10 cellular contexts compared by ENCODE assay signal in the genomic region with DNA sequence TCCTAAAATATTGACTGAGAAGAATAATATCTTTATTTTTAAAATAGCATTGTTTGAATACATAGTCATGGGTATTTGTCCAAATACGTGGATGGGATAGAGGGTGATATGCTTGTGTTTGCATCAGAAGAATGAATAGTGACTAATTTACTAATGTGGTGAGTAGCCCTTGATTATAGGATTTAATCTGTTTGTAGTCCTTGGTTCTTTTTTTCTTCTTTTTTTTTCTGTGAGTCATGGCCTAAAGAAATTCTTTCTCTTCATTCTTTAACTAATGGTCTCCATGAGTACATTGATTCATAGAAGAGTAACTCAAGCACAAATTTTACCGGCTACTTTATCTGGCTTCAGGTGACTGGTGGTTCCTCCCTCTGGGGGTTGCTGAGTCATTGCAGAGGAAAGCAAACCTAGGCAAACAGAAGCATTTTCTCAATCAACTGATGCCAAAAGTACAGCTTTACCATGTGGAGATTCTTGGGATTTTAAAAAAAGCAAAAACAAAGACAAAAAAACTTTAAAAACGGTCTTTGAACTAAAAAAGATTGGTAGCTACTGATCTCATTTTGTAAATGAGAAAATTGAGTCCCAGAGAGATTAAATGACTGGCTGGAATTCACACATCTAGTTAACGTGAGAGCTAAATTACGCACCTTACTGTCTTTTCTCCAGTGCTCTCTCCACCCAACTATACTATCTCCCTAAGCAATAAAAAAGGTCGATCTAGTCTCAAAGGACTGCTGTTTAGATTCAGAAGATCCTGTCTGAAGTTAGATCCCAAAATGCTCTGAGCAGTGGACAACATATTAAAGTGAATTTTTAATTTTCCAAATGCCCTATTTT. TPM values are rescaled to one million over a fixed set of nuclear protein-coding genes. Genes with fewer than 3 reads are reported as not detected.
A peak's percentile ranks its signal among the peaks of the same experiment; 100 is the strongest.
DNase-seq lines count a peak whose midpoint lies in the region; ATAC-seq and TF ChIP-seq lines count a peak whose summit lies in the region.
"Had no signal": no experiment of that assay in that cellular context is flagged by ENCODE, and none has a peak within 500 bp of the region (broad histone marks: within the 10 kb centered on the region; RNA-seq: fewer than 3 reads in every experiment).

No MANE protein-coding gene starts in this region.

- ATAC-seq in HG02870 (IDR thresholded peaks at IDR 0.05; ENCODE audit: unreplicated experiment), result no peak
- ATAC-seq: naive thymus-derived CD8-positive, alpha-beta T cell had no signal

- H3K4me1 ChIP-seq in smooth muscle cell (ENCODE audit: low read depth) (peaks cover 7% of the 10 kb centered on the region), vagina (no peaks in the 10 kb centered on the region)

- no peak overlapping the region for H3K9ac ChIP-seq in smooth muscle cell (ENCODE audit: low read depth)

- H3K36me3 ChIP-seq in smooth muscle cell (ENCODE audit: low read depth), result no peaks in the 10 kb centered on the region
- H3K36me3 ChIP-seq in vagina, result no peaks in the 10 kb centered on the region

- H3K27ac ChIP-seq in RWPE1 (no peak overlapping the region), smooth muscle cell (ENCODE audit: low read depth) (peak overlapping the region; percentile 74), vagina (no peak overlapping the region)
- H3K27ac ChIP-seq: C4-2B had no signal

- intact Hi-C loops in vagina (cut with DNase I), result no loop called here
- intact Hi-C loops in posterior vena cava (cut with DNase I), result no loop called here

- H3K27me3 ChIP-seq in smooth muscle cell (ENCODE audit: low read depth) (no peaks in the 10 kb centered on the region), vagina (no peaks in the 10 kb centered on the region)

- CTCF ChIA-PET in RWPE1 (lab: Yijun Ruan, JAX), result no interaction called here

- POLR2A ChIA-PET in RWPE1 (lab: Yijun Ruan, JAX; ENCODE audit: low non-redundant PET), result no interaction called here

- H3K4me3 ChIP-seq in smooth muscle cell (no peak overlapping the region), vagina (no peak overlapping the region)

- no peak for TF ChIP-seq POLR2A in vagina (IDR thresholded peaks at IDR 0.05)

- WGBS in smooth muscle cell (ENCODE audit: low lambda C conversion rate), result 37% methylated on average over 6 of the region's 6 CpGs

- no peak overlapping the region for H2AFZ ChIP-seq in smooth muscle cell (ENCODE audit: low read depth)

- TF ChIP-seq CTCF in RWPE1 (conservative IDR thresholded peaks at IDR 0.05; ENCODE audit: low read depth) (no peak), smooth muscle cell (IDR thresholded peaks at IDR 0.05; ENCODE audit: borderline replicate concordance, insufficient read depth, poor library complexity, severe bottlenecking) (no peak), vagina (IDR thresholded peaks at IDR 0.05) (no peak)

- H3K4me2 ChIP-seq in smooth muscle cell, result peak overlapping the region; percentile 48

- H4K20me1 ChIP-seq in smooth muscle cell (ENCODE audit: low read depth), result no peaks in the 10 kb centered on the region

- peak; percentile 15 for DNase-seq in NCI-H510A treated with DMSO at 0.1 percent for 48 hours (lab: John Stamatoyannopoulos, UW)
- DNase-seq in NCI-H510A (lab: John Stamatoyannopoulos, UW), result no peak
- peak; percentile 75 for DNase-seq in RWPE1 (ENCODE audit: low spot score)
- DNase-seq in fibroblast of the conjunctiva (ENCODE audit: low read depth), result peak; percentile 14
- no peak for DNase-seq in smooth muscle cell (lab: John Stamatoyannopoulos, UW; ENCODE audit: unreplicated experiment)
- DNase-seq in vagina (ENCODE audit: extremely low spot score in 2 of 2), result no peak
- DNase-seq in posterior vena cava (ENCODE audit: low spot score), result no peak
- DNase-seq: naive thymus-derived CD8-positive, alpha-beta T cell had no signal

- H3F3A ChIP-seq in smooth muscle cell (ENCODE audit: low read depth), result no peaks in the 10 kb centered on the region

- no peaks in the 10 kb centered on the region for H3K79me2 ChIP-seq in smooth muscle cell (ENCODE audit: low read depth)

- H3K9me3 ChIP-seq in smooth muscle cell (replicated peaks; ENCODE audit: low read depth) (no peaks in the 10 kb centered on the region), vagina (no peaks in the 10 kb centered on the region)

RNA-seq across cellular contexts. Expression of gene AK5, which starts 40.5 kb away (rescaled TPM):
- total RNA-seq in smooth muscle cell (not detected in 2 replicates), vagina (6.9 TPM), posterior vena cava (1 to 10 TPM in 1 of 2 donors, under 1 TPM in 1; 0.93 to 3.5 TPM)
- polyA plus RNA-seq in smooth muscle cell, result 0.43 and 0.89 TPM in 2 replicates

Comparison
In these comparisons a context has a peak if more than half of its experiments do, and no peak if none do; other contexts are left out.
1. DNase-seq: peak in NCI-H510A treated with DMSO at 0.1 percent for 48 hours (single experiment), RWPE1 (single experiment) and fibroblast of the conjunctiva (single experiment); none in NCI-H510A (single experiment), smooth muscle cell (single experiment), vagina (0 of 2) and posterior vena cava (single experiment).